1 cellular context compared by ENCODE assay signal in the genomic region with DNA sequence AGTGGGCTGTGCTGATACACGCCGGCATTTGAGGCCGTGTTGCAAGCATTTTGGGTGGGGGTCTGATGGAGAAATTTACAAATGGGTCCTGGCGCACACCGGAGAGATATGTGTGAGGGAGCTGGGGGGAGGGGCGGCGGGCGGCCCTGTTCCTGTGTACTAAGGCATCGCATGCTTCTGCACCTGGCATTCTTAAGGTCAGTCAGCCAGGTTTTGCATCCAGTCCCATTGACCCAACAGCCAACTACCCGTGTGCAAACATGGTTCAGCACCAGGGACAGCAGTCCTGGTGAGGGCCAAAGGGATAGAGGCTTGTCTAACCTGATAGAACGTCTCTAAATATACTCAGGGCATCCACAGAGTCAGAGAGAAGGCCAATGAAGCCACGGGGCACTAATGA.
TF ChIP-seq lines count a peak whose summit lies in the region.

No MANE protein-coding gene starts in this region.

TF ChIP-seq in H1, 55 proteins besides CTCF, POLR2A, EP300 and RAD21 (continued from another document):
- TF ChIP-seq TEAD4 (IDR thresholded peaks at IDR 0.05; ENCODE audit: low read depth, low read length), result peak; percentile 75
- TF ChIP-seq GABPA (IDR thresholded peaks at IDR 0.05; ENCODE audit: borderline replicate concordance, insufficient read depth, low read length), result no peak
- no peak for TF ChIP-seq JUND (IDR thresholded peaks at IDR 0.05; ENCODE audit: low read length)
- TF ChIP-seq HDAC2 (IDR thresholded peaks at IDR 0.05; ENCODE audit: borderline replicate concordance in 1 of 2, low read depth in 2 of 2, low read length in 2 of 2), result peak in 1 of 2 experiments; percentile 25; a peak in 1 of 4 replicates
- TF ChIP-seq POLR2AphosphoS5 (IDR thresholded peaks at IDR 0.05; ENCODE audit: low read depth, low read length), result peak; percentile 67; the same call in 1 of the 2 replicates
- peak; percentile 87 for TF ChIP-seq SP1 (IDR thresholded peaks at IDR 0.05; ENCODE audit: low read depth, low read length)
- TF ChIP-seq, protein P1, sequence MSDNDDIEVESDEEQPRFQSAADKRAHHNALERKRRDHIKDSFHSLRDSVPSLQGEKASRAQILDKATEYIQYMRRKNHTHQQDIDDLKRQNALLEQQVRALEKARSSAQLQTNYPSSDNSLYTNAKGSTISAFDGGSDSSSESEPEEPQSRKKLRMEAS (IDR thresholded peaks at IDR 0.05), result peak; percentile 74
- TF ChIP-seq EGR1 (IDR thresholded peaks at IDR 0.05; ENCODE audit: borderline replicate concordance, low read depth, low read length), result no peak
- TF ChIP-seq TCF12 (IDR thresholded peaks at IDR 0.05; ENCODE audit: low read depth, low read length), result peak; percentile 91
